ENCODE assay signal across 21 cellular contexts in the genomic region with DNA sequence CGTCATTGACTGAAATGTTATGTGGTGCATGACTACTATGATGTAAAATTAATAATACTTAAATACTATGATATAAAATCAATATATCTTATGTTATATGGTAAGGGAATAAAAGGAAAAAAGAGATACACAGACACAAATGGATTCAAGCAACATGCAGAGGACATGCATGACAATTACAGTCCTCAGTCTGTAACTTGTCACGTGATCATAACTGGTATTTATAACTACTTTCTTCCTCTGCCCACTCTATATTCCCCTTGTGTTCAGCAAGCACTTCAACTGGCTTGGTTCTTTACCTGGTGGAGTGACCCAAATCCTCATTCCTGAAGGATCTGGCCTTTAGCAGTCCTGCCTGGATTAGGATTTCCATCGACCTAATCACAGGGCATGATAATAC.
"Had no signal": no experiment of that assay in that cellular context is flagged by ENCODE, and none has a peak within 500 bp of the region (broad histone marks: within the 10 kb centered on the region; RNA-seq: fewer than 3 reads in every experiment).

No MANE protein-coding gene starts in this region.

- H3K27ac ChIP-seq: breast epithelium had no signal

- H3K9me3 Mint-ChIP-seq: activated naive CD4-positive, alpha-beta T cell treated with anti-CD3 and anti-CD28 coated beads, Interleukin-2, amount 50 U/mL, for 24 hours; T-helper 1 cell treated with Interleukin-12 subunit alpha and Interleukin-12 subunit beta and Interleukin-4 antibody, amounts not matched to agents 30 μg/mL and 1 μg/mL, for 36 hours had no signal

- DNase-seq: activated CD4-positive, alpha-beta T cell treated with anti-CD3 and anti-CD28 coated beads for 48 hours; activated CD4-positive, alpha-beta T cell treated with anti-CD3 and anti-CD28 coated beads, Interleukin-2, amount 50 U/mL, for 48 hours; activated CD8-positive, alpha-beta memory T cell treated with anti-CD3 and anti-CD28 coated beads, Interleukin-2, amount 10 ng/mL, durations not matched to agents 7 days and 5 days; activated effector memory CD4-positive, alpha-beta T cell treated with Interleukin-2 at 50 U/mL for 16 hours; activated naive CD4-positive, alpha-beta T cell; activated T-cell treated with anti-CD3 and anti-CD28 coated beads, Interleukin-2, amount 50 U/mL, for 24 hours; aorta; caudate nucleus; Karpas-422; MM.1S; NCI-H1105 treated with DMSO at 0.1 percent for 48 hours; NCI-H1436 treated with DMSO at 0.1 percent for 48 hours; NCI-H187; NCI-H2081; NCI-H524; SHP77 treated with DMSO at 0.1 percent for 48 hours had no signal

- H3K27me3 ChIP-seq: breast epithelium had no signal

- ATAC-seq: activated CD4-positive, CD25-positive, alpha-beta regulatory T cell treated with anti-CD3 and anti-CD28 coated beads, Interleukin-2, amount 50 U/mL, for 24 hours; activated CD8-positive, alpha-beta memory T cell treated with anti-CD3 and anti-CD28 coated beads, Interleukin-2, amount 10 ng/mL, durations not matched to agents 7 days and 5 days had no signal

- H3K27ac Mint-ChIP-seq: activated CD8-positive, alpha-beta memory T cell treated with anti-CD3 and anti-CD28 coated beads, Interleukin-2, amount 10 ng/mL, durations not matched to agents 7 days and 5 days; activated naive CD4-positive, alpha-beta T cell treated with anti-CD3 and anti-CD28 coated beads, Interleukin-2, amount 50 U/mL, for 24 hours; activated T-cell treated with anti-CD3 and anti-CD28 coated beads, Interleukin-2, amount 50 U/mL, for 24 hours; activated T-helper 1 cell treated with anti-CD3 and anti-CD28 coated beads, Interleukin-12 subunit alpha, Interleukin-12 subunit beta, Interleukin-2, Interleukin-4 antibody, amounts not matched to agents 30 ng/mL and 10 ng/mL and 1 ng/mL, durations not matched to agents 14 hours and 24 hours and 36 hours; T-helper 1 cell treated with Interleukin-12 subunit alpha and Interleukin-12 subunit beta and Interleukin-4 antibody, amounts not matched to agents 30 μg/mL and 1 μg/mL, for 36 hours had no signal

- H3K36me3 Mint-ChIP-seq: activated CD8-positive, alpha-beta memory T cell treated with anti-CD3 and anti-CD28 coated beads, Interleukin-2, amount 10 ng/mL, durations not matched to agents 7 days and 5 days; activated naive CD4-positive, alpha-beta T cell treated with anti-CD3 and anti-CD28 coated beads, Interleukin-2, amount 50 U/mL, for 24 hours had no signal

- H3K27me3 Mint-ChIP-seq: activated CD8-positive, alpha-beta memory T cell treated with anti-CD3 and anti-CD28 coated beads, Interleukin-2, amount 10 ng/mL, durations not matched to agents 7 days and 5 days; activated naive CD4-positive, alpha-beta T cell treated with anti-CD3 and anti-CD28 coated beads, Interleukin-2, amount 50 U/mL, for 24 hours had no signal

- H3K4me1 ChIP-seq: breast epithelium had no signal

- H3K4me1 Mint-ChIP-seq: activated CD8-positive, alpha-beta memory T cell treated with anti-CD3 and anti-CD28 coated beads, Interleukin-2, amount 10 ng/mL, durations not matched to agents 7 days and 5 days; activated naive CD4-positive, alpha-beta T cell treated with anti-CD3 and anti-CD28 coated beads, Interleukin-2, amount 50 U/mL, for 24 hours had no signal

- H3K4me3 ChIP-seq: breast epithelium had no signal

- H3K4me3 Mint-ChIP-seq: activated CD8-positive, alpha-beta memory T cell treated with anti-CD3 and anti-CD28 coated beads, Interleukin-2, amount 10 ng/mL, durations not matched to agents 7 days and 5 days; activated naive CD4-positive, alpha-beta T cell treated with anti-CD3 and anti-CD28 coated beads, Interleukin-2, amount 50 U/mL, for 24 hours; activated T-cell treated with anti-CD3 and anti-CD28 coated beads, Interleukin-2, amount 50 U/mL, for 24 hours; activated T-helper 1 cell treated with anti-CD3 and anti-CD28 coated beads, Interleukin-12 subunit alpha, Interleukin-12 subunit beta, Interleukin-2, Interleukin-4 antibody, amounts not matched to agents 30 ng/mL and 10 ng/mL and 1 ng/mL, durations not matched to agents 14 hours and 24 hours and 36 hours; T-helper 1 cell treated with Interleukin-12 subunit alpha and Interleukin-12 subunit beta and Interleukin-4 antibody, amounts not matched to agents 30 μg/mL and 1 μg/mL, for 36 hours had no signal

- H3K36me3 ChIP-seq: breast epithelium had no signal
